1 cellular context compared by ENCODE assay signal in the genomic region with DNA sequence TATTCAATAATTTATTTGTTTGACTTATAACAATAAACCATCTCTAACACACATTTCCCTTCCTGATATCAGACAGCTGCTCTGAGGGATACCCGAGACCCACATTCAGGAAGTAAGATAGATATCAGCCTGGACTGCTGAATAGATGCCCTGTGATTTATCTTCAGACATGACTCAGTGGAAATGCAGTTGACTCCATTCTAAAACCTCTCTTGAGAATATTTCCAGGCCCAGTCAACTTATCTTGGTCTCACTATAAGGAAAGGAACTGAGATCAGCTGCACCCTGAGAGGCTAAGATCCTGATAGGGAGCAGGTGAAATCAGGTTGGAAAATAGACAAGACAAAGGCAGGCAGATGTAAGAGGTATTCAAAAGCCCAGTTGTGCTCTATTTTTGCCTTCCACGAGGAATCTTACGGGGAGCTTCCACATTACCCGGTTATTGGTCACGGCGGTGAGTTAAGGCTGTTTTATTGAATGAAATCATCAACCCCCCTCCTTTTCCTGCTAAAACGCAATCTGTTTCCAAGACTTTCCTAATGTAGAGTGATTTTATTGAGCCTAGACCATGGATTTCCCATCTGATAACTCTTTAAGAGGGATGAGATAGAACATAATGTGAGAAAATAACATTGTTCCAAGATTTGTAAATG.
TF ChIP-seq lines count a peak whose summit lies in the region.

No MANE protein-coding gene starts in this region.

TF ChIP-seq in K562, 482 proteins besides CTCF, POLR2A, EP300 and RAD21 (continued from another document and continues in another):
- TF ChIP-seq, protein P1, sequence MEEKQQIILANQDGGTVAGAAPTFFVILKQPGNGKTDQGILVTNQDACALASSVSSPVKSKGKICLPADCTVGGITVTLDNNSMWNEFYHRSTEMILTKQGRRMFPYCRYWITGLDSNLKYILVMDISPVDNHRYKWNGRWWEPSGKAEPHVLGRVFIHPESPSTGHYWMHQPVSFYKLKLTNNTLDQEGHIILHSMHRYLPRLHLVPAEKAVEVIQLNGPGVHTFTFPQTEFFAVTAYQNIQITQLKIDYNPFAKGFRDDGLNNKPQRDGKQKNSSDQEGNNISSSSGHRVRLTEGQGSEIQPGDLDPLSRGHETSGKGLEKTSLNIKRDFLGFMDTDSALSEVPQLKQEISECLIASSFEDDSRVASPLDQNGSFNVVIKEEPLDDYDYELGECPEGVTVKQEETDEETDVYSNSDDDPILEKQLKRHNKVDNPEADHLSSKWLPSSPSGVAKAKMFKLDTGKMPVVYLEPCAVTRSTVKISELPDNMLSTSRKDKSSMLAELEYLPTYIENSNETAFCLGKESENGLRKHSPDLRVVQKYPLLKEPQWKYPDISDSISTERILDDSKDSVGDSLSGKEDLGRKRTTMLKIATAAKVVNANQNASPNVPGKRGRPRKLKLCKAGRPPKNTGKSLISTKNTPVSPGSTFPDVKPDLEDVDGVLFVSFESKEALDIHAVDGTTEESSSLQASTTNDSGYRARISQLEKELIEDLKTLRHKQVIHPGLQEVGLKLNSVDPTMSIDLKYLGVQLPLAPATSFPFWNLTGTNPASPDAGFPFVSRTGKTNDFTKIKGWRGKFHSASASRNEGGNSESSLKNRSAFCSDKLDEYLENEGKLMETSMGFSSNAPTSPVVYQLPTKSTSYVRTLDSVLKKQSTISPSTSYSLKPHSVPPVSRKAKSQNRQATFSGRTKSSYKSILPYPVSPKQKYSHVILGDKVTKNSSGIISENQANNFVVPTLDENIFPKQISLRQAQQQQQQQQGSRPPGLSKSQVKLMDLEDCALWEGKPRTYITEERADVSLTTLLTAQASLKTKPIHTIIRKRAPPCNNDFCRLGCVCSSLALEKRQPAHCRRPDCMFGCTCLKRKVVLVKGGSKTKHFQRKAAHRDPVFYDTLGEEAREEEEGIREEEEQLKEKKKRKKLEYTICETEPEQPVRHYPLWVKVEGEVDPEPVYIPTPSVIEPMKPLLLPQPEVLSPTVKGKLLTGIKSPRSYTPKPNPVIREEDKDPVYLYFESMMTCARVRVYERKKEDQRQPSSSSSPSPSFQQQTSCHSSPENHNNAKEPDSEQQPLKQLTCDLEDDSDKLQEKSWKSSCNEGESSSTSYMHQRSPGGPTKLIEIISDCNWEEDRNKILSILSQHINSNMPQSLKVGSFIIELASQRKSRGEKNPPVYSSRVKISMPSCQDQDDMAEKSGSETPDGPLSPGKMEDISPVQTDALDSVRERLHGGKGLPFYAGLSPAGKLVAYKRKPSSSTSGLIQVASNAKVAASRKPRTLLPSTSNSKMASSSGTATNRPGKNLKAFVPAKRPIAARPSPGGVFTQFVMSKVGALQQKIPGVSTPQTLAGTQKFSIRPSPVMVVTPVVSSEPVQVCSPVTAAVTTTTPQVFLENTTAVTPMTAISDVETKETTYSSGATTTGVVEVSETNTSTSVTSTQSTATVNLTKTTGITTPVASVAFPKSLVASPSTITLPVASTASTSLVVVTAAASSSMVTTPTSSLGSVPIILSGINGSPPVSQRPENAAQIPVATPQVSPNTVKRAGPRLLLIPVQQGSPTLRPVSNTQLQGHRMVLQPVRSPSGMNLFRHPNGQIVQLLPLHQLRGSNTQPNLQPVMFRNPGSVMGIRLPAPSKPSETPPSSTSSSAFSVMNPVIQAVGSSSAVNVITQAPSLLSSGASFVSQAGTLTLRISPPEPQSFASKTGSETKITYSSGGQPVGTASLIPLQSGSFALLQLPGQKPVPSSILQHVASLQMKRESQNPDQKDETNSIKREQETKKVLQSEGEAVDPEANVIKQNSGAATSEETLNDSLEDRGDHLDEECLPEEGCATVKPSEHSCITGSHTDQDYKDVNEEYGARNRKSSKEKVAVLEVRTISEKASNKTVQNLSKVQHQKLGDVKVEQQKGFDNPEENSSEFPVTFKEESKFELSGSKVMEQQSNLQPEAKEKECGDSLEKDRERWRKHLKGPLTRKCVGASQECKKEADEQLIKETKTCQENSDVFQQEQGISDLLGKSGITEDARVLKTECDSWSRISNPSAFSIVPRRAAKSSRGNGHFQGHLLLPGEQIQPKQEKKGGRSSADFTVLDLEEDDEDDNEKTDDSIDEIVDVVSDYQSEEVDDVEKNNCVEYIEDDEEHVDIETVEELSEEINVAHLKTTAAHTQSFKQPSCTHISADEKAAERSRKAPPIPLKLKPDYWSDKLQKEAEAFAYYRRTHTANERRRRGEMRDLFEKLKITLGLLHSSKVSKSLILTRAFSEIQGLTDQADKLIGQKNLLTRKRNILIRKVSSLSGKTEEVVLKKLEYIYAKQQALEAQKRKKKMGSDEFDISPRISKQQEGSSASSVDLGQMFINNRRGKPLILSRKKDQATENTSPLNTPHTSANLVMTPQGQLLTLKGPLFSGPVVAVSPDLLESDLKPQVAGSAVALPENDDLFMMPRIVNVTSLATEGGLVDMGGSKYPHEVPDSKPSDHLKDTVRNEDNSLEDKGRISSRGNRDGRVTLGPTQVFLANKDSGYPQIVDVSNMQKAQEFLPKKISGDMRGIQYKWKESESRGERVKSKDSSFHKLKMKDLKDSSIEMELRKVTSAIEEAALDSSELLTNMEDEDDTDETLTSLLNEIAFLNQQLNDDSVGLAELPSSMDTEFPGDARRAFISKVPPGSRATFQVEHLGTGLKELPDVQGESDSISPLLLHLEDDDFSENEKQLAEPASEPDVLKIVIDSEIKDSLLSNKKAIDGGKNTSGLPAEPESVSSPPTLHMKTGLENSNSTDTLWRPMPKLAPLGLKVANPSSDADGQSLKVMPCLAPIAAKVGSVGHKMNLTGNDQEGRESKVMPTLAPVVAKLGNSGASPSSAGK (IDR thresholded peaks at IDR 0.05): no peak
- no peak for TF ChIP-seq MCM3 (IDR thresholded peaks at IDR 0.05)
- TF ChIP-seq KDM1A (IDR thresholded peaks at IDR 0.05): peak; percentile 59 to 76; a peak in 3 of 4 replicates
- peak; percentile 59; the same call in 1 of the 2 replicates for TF ChIP-seq SMARCA4 (IDR thresholded peaks at IDR 0.05)
- no peak for TF ChIP-seq CEBPG (CRISPR knock-in tag; IDR thresholded peaks at IDR 0.05)
- TF ChIP-seq CEBPG (tag; conservative IDR thresholded peaks at IDR 0.05 in 1 of 2, IDR thresholded peaks at IDR 0.05 in 1 of 2): no peak
- TF ChIP-seq NR2C1 (IDR thresholded peaks at IDR 0.05): no peak
- TF ChIP-seq NR2C1 (tag; IDR thresholded peaks at IDR 0.05): 0 out of 2 replicates have a peak, but pooled peaks have one; percentile 13
- TF ChIP-seq MECOM (CRISPR knock-in tag; IDR thresholded peaks at IDR 0.05): 0 out of 2 replicates have a peak, but pooled peaks have one; percentile 11
- TF ChIP-seq ZBTB9 (CRISPR knock-in tag; IDR thresholded peaks at IDR 0.05): 0 out of 2 replicates have a peak, but pooled peaks have one; percentile 37
- TF ChIP-seq JUND (IDR thresholded peaks at IDR 0.05; ENCODE audit: borderline replicate concordance, low read depth, low read length): peak; percentile 76
- TF ChIP-seq JUND (tag; IDR thresholded peaks at IDR 0.05; ENCODE audit: borderline replicate concordance, low read depth, low read length): peak; percentile 57; the same call in 1 of the 3 replicates
- no peak for TF ChIP-seq LCOR (CRISPR knock-in tag; IDR thresholded peaks at IDR 0.05)
- peak; percentile 60; the same call in 1 of the 2 replicates for TF ChIP-seq HEY1 (CRISPR knock-in tag; IDR thresholded peaks at IDR 0.05; ENCODE audit: borderline replicate concordance)
- peak; percentile 46 for TF ChIP-seq TCF3 (CRISPR knock-in tag; IDR thresholded peaks at IDR 0.05)
- TF ChIP-seq NCOR1 (IDR thresholded peaks at IDR 0.05): peak; percentile 46
- TF ChIP-seq, protein P2, sequence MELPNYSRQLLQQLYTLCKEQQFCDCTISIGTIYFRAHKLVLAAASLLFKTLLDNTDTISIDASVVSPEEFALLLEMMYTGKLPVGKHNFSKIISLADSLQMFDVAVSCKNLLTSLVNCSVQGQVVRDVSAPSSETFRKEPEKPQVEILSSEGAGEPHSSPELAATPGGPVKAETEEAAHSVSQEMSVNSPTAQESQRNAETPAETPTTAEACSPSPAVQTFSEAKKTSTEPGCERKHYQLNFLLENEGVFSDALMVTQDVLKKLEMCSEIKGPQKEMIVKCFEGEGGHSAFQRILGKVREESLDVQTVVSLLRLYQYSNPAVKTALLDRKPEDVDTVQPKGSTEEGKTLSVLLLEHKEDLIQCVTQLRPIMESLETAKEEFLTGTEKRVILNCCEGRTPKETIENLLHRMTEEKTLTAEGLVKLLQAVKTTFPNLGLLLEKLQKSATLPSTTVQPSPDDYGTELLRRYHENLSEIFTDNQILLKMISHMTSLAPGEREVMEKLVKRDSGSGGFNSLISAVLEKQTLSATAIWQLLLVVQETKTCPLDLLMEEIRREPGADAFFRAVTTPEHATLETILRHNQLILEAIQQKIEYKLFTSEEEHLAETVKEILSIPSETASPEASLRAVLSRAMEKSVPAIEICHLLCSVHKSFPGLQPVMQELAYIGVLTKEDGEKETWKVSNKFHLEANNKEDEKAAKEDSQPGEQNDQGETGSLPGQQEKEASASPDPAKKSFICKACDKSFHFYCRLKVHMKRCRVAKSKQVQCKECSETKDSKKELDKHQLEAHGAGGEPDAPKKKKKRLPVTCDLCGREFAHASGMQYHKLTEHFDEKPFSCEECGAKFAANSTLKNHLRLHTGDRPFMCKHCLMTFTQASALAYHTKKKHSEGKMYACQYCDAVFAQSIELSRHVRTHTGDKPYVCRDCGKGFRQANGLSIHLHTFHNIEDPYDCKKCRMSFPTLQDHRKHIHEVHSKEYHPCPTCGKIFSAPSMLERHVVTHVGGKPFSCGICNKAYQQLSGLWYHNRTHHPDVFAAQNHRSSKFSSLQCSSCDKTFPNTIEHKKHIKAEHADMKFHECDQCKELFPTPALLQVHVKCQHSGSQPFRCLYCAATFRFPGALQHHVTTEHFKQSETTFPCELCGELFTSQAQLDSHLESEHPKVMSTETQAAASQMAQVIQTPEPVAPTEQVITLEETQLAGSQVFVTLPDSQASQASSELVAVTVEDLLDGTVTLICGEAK (IDR thresholded peaks at IDR 0.05): no peak
- TF ChIP-seq, protein P2 (CRISPR knock-in tag; IDR thresholded peaks at IDR 0.05): no peak
- TF ChIP-seq MAFG (tag; conservative IDR thresholded peaks at IDR 0.05): peak; percentile 71
- TF ChIP-seq MAFF (IDR thresholded peaks at IDR 0.05; ENCODE audit: low read length): peak; percentile 20; the same call in 1 of the 2 replicates
- peak; percentile 51; the same call in 1 of the 2 replicates for TF ChIP-seq SOX6 (IDR thresholded peaks at IDR 0.05)
- no peak for TF ChIP-seq NFYB (IDR thresholded peaks at IDR 0.05; ENCODE audit: extremely low read depth, insufficient read length)
- 0 out of 2 replicates have a peak, but pooled peaks have one; percentile 23 for TF ChIP-seq SMAD3 (CRISPR knock-in tag; conservative IDR thresholded peaks at IDR 0.05)
- TF ChIP-seq C11orf30 (IDR thresholded peaks at IDR 0.05; ENCODE audit: low read depth): peak; percentile 69
- TF ChIP-seq STAG1 (CRISPR knock-in tag; IDR thresholded peaks at IDR 0.05; ENCODE audit: borderline replicate concordance): no peak
- peak; percentile 50 for TF ChIP-seq ELF1 (tag; IDR thresholded peaks at IDR 0.05)
- TF ChIP-seq CCNT2 (IDR thresholded peaks at IDR 0.05; ENCODE audit: borderline replicate concordance, extremely low read depth, insufficient read length, low read depth, low read length): peak; percentile 56
- TF ChIP-seq GATA2 (CRISPR knock-in tag; IDR thresholded peaks at IDR 0.05): peak; percentile 27; the same call in 1 of the 2 replicates
- TF ChIP-seq, protein P3, sequence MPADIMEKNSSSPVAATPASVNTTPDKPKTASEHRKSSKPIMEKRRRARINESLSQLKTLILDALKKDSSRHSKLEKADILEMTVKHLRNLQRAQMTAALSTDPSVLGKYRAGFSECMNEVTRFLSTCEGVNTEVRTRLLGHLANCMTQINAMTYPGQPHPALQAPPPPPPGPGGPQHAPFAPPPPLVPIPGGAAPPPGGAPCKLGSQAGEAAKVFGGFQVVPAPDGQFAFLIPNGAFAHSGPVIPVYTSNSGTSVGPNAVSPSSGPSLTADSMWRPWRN (IDR thresholded peaks at IDR 0.05; ENCODE audit: low read depth): 0 out of 2 replicates have a peak, but pooled peaks have one; percentile 21
- peak; percentile 72 for TF ChIP-seq ARID1B (IDR thresholded peaks at IDR 0.05)
- TF ChIP-seq SMARCC2 (IDR thresholded peaks at IDR 0.05; ENCODE audit: low read depth): peak; percentile 42; the same call in 1 of the 2 replicates
- TF ChIP-seq CBFA2T2 (conservative IDR thresholded peaks at IDR 0.05): peak; percentile 60
- TF ChIP-seq PML (IDR thresholded peaks at IDR 0.05; ENCODE audit: low read length): 0 out of 2 replicates have a peak, but pooled peaks have one; percentile 0
- peak; percentile 56; the same call in 1 of the 2 replicates for TF ChIP-seq TEAD4 (IDR thresholded peaks at IDR 0.05; ENCODE audit: low read length)
- TF ChIP-seq TEAD4 (CRISPR knock-in tag; IDR thresholded peaks at IDR 0.05; ENCODE audit: borderline replicate concordance): no peak
- no peak for TF ChIP-seq ZNF324 (CRISPR knock-in tag; IDR thresholded peaks at IDR 0.05)
